8 cellular contexts compared by ENCODE assay signal in genomic region chr2:241882090-241882625, GRCh38. TPM values are rescaled to one million over a fixed set of nuclear protein-coding genes. Genes with fewer than 3 reads are reported as not detected.
DNase-seq lines count a peak whose midpoint lies in the region; ATAC-seq and TF ChIP-seq lines count a peak whose summit lies in the region.

No MANE protein-coding gene starts in this region.

- no peaks in the 10 kb centered on the region for H3K9me2 ChIP-seq in hepatocyte (replicated peaks; ENCODE audit: insufficient read depth)

- H3K4me3 ChIP-seq in HFF-Myc (replicated peaks; ENCODE audit: low read depth, low read length) (peak overlapping the region; percentile 53), hepatocyte (peak overlapping the region; percentile 0)

- no peaks in the 10 kb centered on the region for H4K20me1 ChIP-seq in hepatocyte (ENCODE audit: insufficient read depth, poor library complexity, severe bottlenecking)

- no peaks in the 10 kb centered on the region for H3K9me3 Mint-ChIP-seq in activated T-helper 17 cell treated with anti-CD3 and anti-CD28 coated beads, Interleukin-2, amount 50 U/mL, for 72 hours

- peak overlapping the region; percentile 97 for H3K4me3 Mint-ChIP-seq in activated T-helper 17 cell treated with anti-CD3 and anti-CD28 coated beads, Interleukin-2, amount 50 U/mL, for 72 hours

- peak overlapping the region; percentile 90 for H3K4me2 ChIP-seq in hepatocyte

- TF ChIP-seq CTCF in HFF-Myc (IDR thresholded peaks at IDR 0.05; ENCODE audit: low read depth, low read length, missing control alignments) (no peak), hepatocyte (IDR thresholded peaks at IDR 0.05; ENCODE audit: poor library complexity) (no peak)

- peaks cover 21% of the 10 kb centered on the region for H3K4me1 ChIP-seq in hepatocyte (ENCODE audit: insufficient read depth)

- ATAC-seq in activated T-helper 17 cell treated with anti-CD3 and anti-CD28 coated beads, Interleukin-2, amount 50 U/mL, for 72 hours (replicated peaks), result peak; percentile 41

- WGBS in hepatocyte (ENCODE audit: low lambda C conversion rate, missing lambda C conversion rate), result 51% methylated on average over 21 of the region's 23 CpGs

- peaks cover 19% of the 10 kb centered on the region for H3K4me1 Mint-ChIP-seq in activated T-helper 17 cell treated with anti-CD3 and anti-CD28 coated beads, Interleukin-2, amount 50 U/mL, for 72 hours

- H3K9me3 ChIP-seq in hepatocyte (ENCODE audit: low read depth), result no peaks in the 10 kb centered on the region

- no peak overlapping the region for H2AFZ ChIP-seq in hepatocyte

- H3K27ac ChIP-seq in hepatocyte, result peak overlapping the region; percentile 74

- peaks cover 32% of the 10 kb centered on the region for H3K36me3 Mint-ChIP-seq in activated T-helper 17 cell treated with anti-CD3 and anti-CD28 coated beads, Interleukin-2, amount 50 U/mL, for 72 hours (ENCODE audit: low read depth)

- no peaks in the 10 kb centered on the region for H3K36me3 ChIP-seq in hepatocyte (replicated peaks; ENCODE audit: insufficient read depth, low read depth)

- no peaks in the 10 kb centered on the region for H3K27me3 ChIP-seq in hepatocyte

- H3K27ac Mint-ChIP-seq in activated T-helper 17 cell treated with anti-CD3 and anti-CD28 coated beads, Interleukin-2, amount 50 U/mL, for 72 hours, result peak overlapping the region; percentile 96

- H3K79me2 ChIP-seq in hepatocyte, result no peaks in the 10 kb centered on the region

- peak; percentile 62 for DNase-seq in NCI-H2227 (lab: John Stamatoyannopoulos, UW; ENCODE audit: unreplicated experiment)
- DNase-seq in NCI-H2227 treated with DMSO at 0.1 percent for 48 hours (lab: John Stamatoyannopoulos, UW), result no peak
- DNase-seq in HFF-Myc (ENCODE audit: extremely low read depth, low read depth), result no peak
- peak; percentile 14 for DNase-seq in NCI-H460 (ENCODE audit: extremely low read depth, low read depth)
- DNase-seq in hepatocyte (ENCODE audit: low spot score), result no peak
- peak in 2 of 3 donors; percentile 45 to 58 for DNase-seq in stimulated activated CD4-positive, alpha-beta T cell treated with anti-CD3 and anti-CD28 coated beads, Interleukin-12 subunit alpha, Interleukin-12 subunit beta, amount 100 ng/mL, for 48 hours (ENCODE audit: low read depth in 2 of 3, low spot score in 1 of 3)
- DNase-seq in midbrain (lab: John Stamatoyannopoulos, UW), result no peak

- no peaks in the 10 kb centered on the region for H3K27me3 Mint-ChIP-seq in activated T-helper 17 cell treated with anti-CD3 and anti-CD28 coated beads, Interleukin-2, amount 50 U/mL, for 72 hours

RNA-seq across cellular contexts. Expression of gene RTP5, which starts 12.6 kb away (rescaled TPM):
- not detected in 2 replicates for total RNA-seq in NCI-H460 (2014; rRNA removed; shearing (Covaris generic))
- not detected in 2 replicates for polyA plus RNA-seq in NCI-H460 (2014; cell fraction: nucleus; rRNA removed)
- total RNA-seq in activated T-helper 17 cell treated with anti-CD3 and anti-CD28 coated beads, Interleukin-2, amount 50 U/mL, for 72 hours, result under 1 TPM in 1 of 2 donors, not detected in 1; 0.58 TPM
- not detected in 2 replicates for total RNA-seq in hepatocyte
- not detected in 2 replicates for polyA plus RNA-seq in hepatocyte

RNA-seq across cellular contexts. Expression of gene PDCD1, which starts 23.5 kb away (rescaled TPM):
- total RNA-seq in NCI-H460 (2014; rRNA removed; shearing (Covaris generic)), result not detected in 2 replicates
- not detected in 2 replicates for polyA plus RNA-seq in NCI-H460 (2014; cell fraction: nucleus; rRNA removed)
- 10 to 100 TPM; 13.1 to 77.6 TPM for total RNA-seq in activated T-helper 17 cell treated with anti-CD3 and anti-CD28 coated beads, Interleukin-2, amount 50 U/mL, for 72 hours
- total RNA-seq in hepatocyte, result not detected in 2 replicates
- 0.44 and 0.84 TPM in 2 replicates for polyA plus RNA-seq in hepatocyte

Comparison
In these comparisons a context has a peak if more than half of its experiments do, and no peak if none do; other contexts are left out.
1. DNase-seq: peak in NCI-H2227 (single experiment), NCI-H460 (single experiment) and stimulated activated CD4-positive, alpha-beta T cell treated with anti-CD3 and anti-CD28 coated beads, Interleukin-12 subunit alpha, Interleukin-12 subunit beta, amount 100 ng/mL, for 48 hours (2 of 3); none in NCI-H2227 treated with DMSO at 0.1 percent for 48 hours (single experiment), HFF-Myc (single experiment), hepatocyte (single experiment) and midbrain (single experiment).
2. RNA of gene PDCD1, which starts 23.5 kb away (total RNA-seq): 13.1 to 77.6 TPM in activated T-helper 17 cell treated with anti-CD3 and anti-CD28 coated beads, Interleukin-2, amount 50 U/mL, for 72 hours; not detected in NCI-H460 and not detected in hepatocyte; every median in the first group is over 10 times any median in the second.